14 cellular contexts compared by ENCODE assay signal in genomic region chr17:44121206-44121605, GRCh38. TPM values are rescaled to one million over a fixed set of nuclear protein-coding genes. Genes with fewer than 3 reads are reported as not detected.
A peak's percentile ranks its signal among the peaks of the same experiment; 100 is the strongest.
DNase-seq lines count a peak whose midpoint lies in the region; ATAC-seq, FAIRE-seq and TF ChIP-seq lines count a peak whose summit lies in the region.
"Had no signal": no experiment of that assay in that cellular context is flagged by ENCODE, and none has a peak within 500 bp of the region (broad histone marks: within the 10 kb centered on the region; RNA-seq: fewer than 3 reads in every experiment).

No MANE protein-coding gene starts in this region.

- H3K9me3 Mint-ChIP-seq in CD8-positive, alpha-beta memory T cell = no peaks in the 10 kb centered on the region
- H3K9me3 Mint-ChIP-seq in progenitor cell of endocrine pancreas (ENCODE audit: low read depth) = no peaks in the 10 kb centered on the region

- no peaks in the 10 kb centered on the region for H3K27me3 ChIP-seq in CD8-positive, alpha-beta memory T cell (ENCODE audit: insufficient read depth, low read length, poor library complexity, severe bottlenecking)
- H3K27me3 ChIP-seq in endocrine pancreas (ENCODE audit: control insufficient read depth, insufficient read depth, low read length) = no peaks in the 10 kb centered on the region

- H3K4me3 ChIP-seq in CD8-positive, alpha-beta memory T cell (ENCODE audit: low read length) = no peak overlapping the region
- peak overlapping the region; percentile 76 for H3K4me3 ChIP-seq in endocrine pancreas (ENCODE audit: control insufficient read depth, insufficient read depth, low read length)

- DNase-seq in CD8-positive, alpha-beta memory T cell = no peak
- peak; percentile 64 for DNase-seq in NCI-H1694 (lab: John Stamatoyannopoulos, UW)
- DNase-seq in progenitor cell of endocrine pancreas (ENCODE audit: low spot score, unreplicated experiment) = no peak
- no peak for DNase-seq in NCI-H1436 (lab: John Stamatoyannopoulos, UW)
- no peak for DNase-seq in frontal cortex (ENCODE audit: low spot score in 2 of 2)
- DNase-seq: left colon, NCI-H774 had no signal

- ATAC-seq in esophagus mucosa (no peak), HG03521 (IDR thresholded peaks at IDR 0.05; ENCODE audit: unreplicated experiment) (no peak)
- ATAC-seq: left colon had no signal

- no peak overlapping the region for H3K27ac ChIP-seq in CD8-positive, alpha-beta memory T cell (ENCODE audit: low read depth, low read length)

- H3K4me1 ChIP-seq in CD8-positive, alpha-beta memory T cell (ENCODE audit: insufficient read depth, low read length) = peaks cover 24% of the 10 kb centered on the region
- no peaks in the 10 kb centered on the region for H3K4me1 ChIP-seq in endocrine pancreas (ENCODE audit: control insufficient read depth, insufficient read depth, low read length)

- peak overlapping the region in 6 of 7 donors; percentile 91 to 98 (median 94) for H3K4me3 Mint-ChIP-seq in CD8-positive, alpha-beta memory T cell
- peak overlapping the region; percentile 58 for H3K4me3 Mint-ChIP-seq in progenitor cell of endocrine pancreas (ENCODE audit: low read depth)

- H3K27ac Mint-ChIP-seq in CD8-positive, alpha-beta memory T cell = peak overlapping the region in 6 of 8 donors; percentile 15 to 95 (median 57)
- H3K27ac Mint-ChIP-seq in progenitor cell of endocrine pancreas = no peak overlapping the region

- CTCF ChIA-PET in CD8-positive, alpha-beta memory T cell (lab: Charles Lee) = interaction anchor here (0.8 kb wide), 1 partner anchor 14 kb away, joined by 4 read pairs; no protein-coding TSS in a partner anchor

- H3K9ac ChIP-seq in endocrine pancreas (ENCODE audit: control insufficient read depth, insufficient read depth, low read length) = no peak overlapping the region

- H3K36me3 ChIP-seq in CD8-positive, alpha-beta memory T cell (ENCODE audit: insufficient read depth, low read length) = no peaks in the 10 kb centered on the region
- no peaks in the 10 kb centered on the region for H3K36me3 ChIP-seq in endocrine pancreas (ENCODE audit: control insufficient read depth, insufficient read depth, low read length)

- no peak for FAIRE-seq in frontal cortex (lab: Jason Lieb, UNC)

- no peaks in the 10 kb centered on the region for H3K27me3 Mint-ChIP-seq in CD8-positive, alpha-beta memory T cell
- no peaks in the 10 kb centered on the region for H3K27me3 Mint-ChIP-seq in progenitor cell of endocrine pancreas

- POLR2A ChIA-PET in CD8-positive, alpha-beta memory T cell (lab: Charles Lee) = no interaction called here

- no peaks in the 10 kb centered on the region for H3K9me3 ChIP-seq in CD8-positive, alpha-beta memory T cell (ENCODE audit: low read length)
- H3K9me3 ChIP-seq in endocrine pancreas (ENCODE audit: control insufficient read depth, low read length) = no peaks in the 10 kb centered on the region

- H3K36me3 Mint-ChIP-seq in CD8-positive, alpha-beta memory T cell = peaks cover 0 to 41% (median 3%) of the 10 kb centered on the region in 3 donors
- no peaks in the 10 kb centered on the region for H3K36me3 Mint-ChIP-seq in progenitor cell of endocrine pancreas (ENCODE audit: insufficient read depth)

- TF ChIP-seq CTCF in progenitor cell of endocrine pancreas (IDR thresholded peaks at IDR 0.05; ENCODE audit: unreplicated experiment) = no peak

- peaks cover 44 to 75% (median 61%) of the 10 kb centered on the region in 3 donors for H3K4me1 Mint-ChIP-seq in CD8-positive, alpha-beta memory T cell
- H3K4me1 Mint-ChIP-seq in progenitor cell of endocrine pancreas (ENCODE audit: low read depth) = peaks cover 16% of the 10 kb centered on the region

RNA-seq across cellular contexts. Expression of gene HDAC5, which starts 2.2 kb away (rescaled TPM):
- total RNA-seq in CD8-positive, alpha-beta memory T cell = 10 to 100 TPM; 22.7 to 24.2 TPM
- 38.1 TPM for polyA plus RNA-seq in CD8-positive, alpha-beta memory T cell
- 39.0 and 41.3 TPM in 2 replicates for total RNA-seq in progenitor cell of endocrine pancreas
- total RNA-seq in esophagus mucosa = 32.0 TPM
- total RNA-seq in frontal cortex = 87.6 TPM

RNA-seq across cellular contexts. Expression of gene HROB, which starts 20.5 kb away (rescaled TPM):
- total RNA-seq in CD8-positive, alpha-beta memory T cell = 10 to 100 TPM; 16.2 to 16.5 TPM
- not detected for polyA plus RNA-seq in CD8-positive, alpha-beta memory T cell
- total RNA-seq in progenitor cell of endocrine pancreas = 10.1 and 12.8 TPM in 2 replicates
- total RNA-seq in esophagus mucosa = 6.3 TPM
- 0.82 TPM for total RNA-seq in frontal cortex

RNA-seq across cellular contexts. Expression of gene ASB16, which starts 49.3 kb away (rescaled TPM):
- under 1 TPM in 1 of 2 experiments, not detected in 1; 0.11 TPM for total RNA-seq in CD8-positive, alpha-beta memory T cell
- polyA plus RNA-seq in CD8-positive, alpha-beta memory T cell = 0.10 TPM
- total RNA-seq in progenitor cell of endocrine pancreas (0.49 and 0.89 TPM in 2 replicates), esophagus mucosa (not detected), frontal cortex (not detected)
- total RNA-seq: Daoy; MCF 10A; T-helper 1 cell treated with Interleukin-12 subunit alpha and Interleukin-12 subunit beta and Interleukin-4 antibody, amounts not matched to agents 30 ng/mL and 1 ng/mL, for 36 hours had no signal
- polyA plus RNA-seq: fibroblast of lung had no signal

RNA-seq across cellular contexts. Expression of gene G6PC3, which starts 50.7 kb away (rescaled TPM):
- total RNA-seq in CD8-positive, alpha-beta memory T cell = 10 to 100 TPM; 37.1 to 38.3 TPM
- polyA plus RNA-seq in CD8-positive, alpha-beta memory T cell = 27.0 TPM
- total RNA-seq in progenitor cell of endocrine pancreas (57.3 and 58.7 TPM in 2 replicates), esophagus mucosa (24.0 TPM), frontal cortex (11.4 TPM)

RNA-seq across cellular contexts. Expression of gene LSM12, which starts 54.7 kb away (rescaled TPM):
- 10 to 100 TPM; 79.9 to 81.9 TPM for total RNA-seq in CD8-positive, alpha-beta memory T cell
- polyA plus RNA-seq in CD8-positive, alpha-beta memory T cell = 80.7 TPM
- total RNA-seq in progenitor cell of endocrine pancreas = 54.1 and 55.4 TPM in 2 replicates
- total RNA-seq in esophagus mucosa = 41.8 TPM
- total RNA-seq in frontal cortex = 26.5 TPM
